ENCODE assay signal across 8 cellular contexts in genomic region chr5:132777209-132778069, GRCh38. TPM values are rescaled to one million over a fixed set of nuclear protein-coding genes. Genes with fewer than 3 reads are reported as not detected.
DNase-seq lines count a peak whose midpoint lies in the region; ATAC-seq and TF ChIP-seq lines count a peak whose summit lies in the region.

TSS of gene SEPTIN8 (minus strand) at chr5:132777239. CDS start at chr5:132777137, 102 bp downstream.

- intact Hi-C loops in testis (cut with DNase I; ENCODE audit: low total_unique reads): no loop called here

- H3K4me1 ChIP-seq in testis: peaks cover 13% of the 10 kb centered on the region

- no peak for TF ChIP-seq POLR2A in testis (IDR thresholded peaks at IDR 0.05)

- peaks cover 7 to 13% (median 11%) of the 10 kb centered on the region in 3 donors for H3K4me1 Mint-ChIP-seq in naive B cell

- H3K4me3 ChIP-seq in GM12875 (ENCODE audit: low read depth, low read length): peak within 1 kb of the TSS; percentile 65
- peak within 1 kb of the TSS; percentile 75 to 82 for H3K4me3 ChIP-seq in testis

- no peaks in the 10 kb centered on the region for H3K9me3 ChIP-seq in testis

- H3K27ac ChIP-seq in testis: peak within 1 kb of the TSS; percentile 24 to 71

- no peaks in the 10 kb centered on the region for H3K27me3 ChIP-seq in testis

- H3K27ac Mint-ChIP-seq in naive B cell: peak within 1 kb of the TSS in 2 of 6 donors; percentile 60 to 68

- peak; percentile 81 to 83 for ATAC-seq in naive B cell (ENCODE audit: low read depth in 2 of 2)

- H3K9me3 Mint-ChIP-seq in naive B cell: no peaks in the 10 kb centered on the region

- no peaks in the 10 kb centered on the region for H3K36me3 Mint-ChIP-seq in naive B cell

- H3K4me3 Mint-ChIP-seq in naive B cell: peak within 1 kb of the TSS; percentile 71 to 89 (median 81)

- WGBS in testis, 2 donors: 1 to 4% methylated on average over 23 to 76 of the region's 82 CpGs

- peaks cover 56 to 75% (median 73%) of the 10 kb centered on the region in 3 donors for H3K27me3 Mint-ChIP-seq in naive B cell

- H3K36me3 ChIP-seq in testis (ENCODE audit: low read depth, missing control alignments): no peaks in the 10 kb centered on the region

- TF ChIP-seq CTCF in GM12875 (IDR thresholded peaks at IDR 0.05; ENCODE audit: borderline replicate concordance, insufficient read depth, low read depth, low read length): no peak
- no peak for TF ChIP-seq CTCF in testis (IDR thresholded peaks at IDR 0.05)

- peak; percentile 30 for DNase-seq in HCEC 1CT
- no peak for DNase-seq in NCI-H460 (ENCODE audit: extremely low read depth, low read depth)
- DNase-seq in activated T-helper 1 cell treated with Interleukin-2 at 50 U/mL for 16 hours (ENCODE audit: low read depth): peak; percentile 16
- peak; percentile 55 for DNase-seq in fibroblast of gingiva (ENCODE audit: low read depth)
- peak; percentile 44 for DNase-seq in naive B cell
- peak; percentile 44 for DNase-seq in testis
- DNase-seq in inferior parietal cortex (ENCODE audit: extremely low spot score): no peak

RNA-seq across cellular contexts. Expression of gene SEPTIN8, which starts in this region (rescaled TPM):
- 24.0 and 30.0 TPM in 2 replicates for total RNA-seq in NCI-H460 (2014; rRNA removed; shearing (Covaris generic))
- polyA plus RNA-seq in NCI-H460 (2014; cell fraction: nucleus; rRNA removed): 54.9 and 56.9 TPM in 2 replicates
- polyA plus RNA-seq in naive B cell (ENCODE audit: low read depth in 6 of 6) (under 1 TPM in 4 of 6 donors, not detected in 2; 0.11 to 0.27 (median 0.22) TPM), testis (ENCODE audit: insufficient read depth, low read depth, low replicate concordance) (16.4 TPM)
- 10 to 100 TPM; 12.4 to 13.9 TPM for total RNA-seq in testis

Comparison
In these comparisons a context has a peak if more than half of its experiments do, and no peak if none do; other contexts are left out.
1. RNA of gene SEPTIN8 (polyA plus RNA-seq): 16.4 TPM in testis (single experiment); 0.11 to 0.27 TPM in naive B cell; every median in the first group is over 10 times any median in the second.
2. Peak in DNase-seq and ATAC-seq in naive B cell; RNA of the gene not detected or under 1 TPM.
3. DNase-seq: peak in HCEC 1CT (single experiment), activated T-helper 1 cell treated with Interleukin-2 at 50 U/mL for 16 hours (single experiment), fibroblast of gingiva (single experiment) and testis (single experiment); none in NCI-H460 (single experiment) and inferior parietal cortex (single experiment).